ENCODE assay signal across 11 cellular contexts in the genomic region with DNA sequence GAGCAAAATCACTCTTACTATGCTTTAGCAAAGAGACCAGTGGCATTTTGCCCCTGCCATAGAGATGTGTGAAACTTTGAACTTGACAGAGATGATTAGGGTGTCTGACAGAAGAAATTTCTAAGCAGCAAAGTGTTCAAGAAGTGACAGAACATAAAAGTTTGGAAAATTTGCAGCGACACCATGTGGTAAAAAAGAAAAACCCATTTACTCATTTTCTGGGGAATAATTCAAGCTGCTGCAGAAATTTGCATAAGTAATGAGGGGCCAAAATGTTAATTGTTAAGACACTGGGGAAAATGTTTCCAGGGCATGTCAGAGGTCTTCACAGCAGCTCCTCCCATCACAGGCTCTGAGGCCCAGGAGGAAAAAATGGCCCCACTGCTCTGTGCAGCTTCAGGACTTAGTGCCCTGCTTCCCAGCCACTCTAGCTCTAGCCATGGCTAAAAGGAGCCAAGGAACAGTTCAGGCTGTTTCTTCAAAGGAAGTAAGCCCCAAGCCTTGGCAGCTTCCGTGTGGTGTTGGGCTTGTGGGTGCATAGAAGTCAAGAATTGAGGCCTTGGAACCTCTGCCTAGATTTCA. TPM values are rescaled to one million over a fixed set of nuclear protein-coding genes. Genes with fewer than 3 reads are reported as not detected.
A peak's percentile ranks its signal among the peaks of the same experiment; 100 is the strongest.
DNase-seq lines count a peak whose midpoint lies in the region; ATAC-seq and TF ChIP-seq lines count a peak whose summit lies in the region.
"Had no signal": no experiment of that assay in that cellular context is flagged by ENCODE, and none has a peak within 500 bp of the region (broad histone marks: within the 10 kb centered on the region; RNA-seq: fewer than 3 reads in every experiment).

No MANE protein-coding gene starts in this region.

- TF ChIP-seq CTCF in SK-N-SH (IDR thresholded peaks at IDR 0.05) (peak; percentile 33), OCI-LY7 (conservative IDR thresholded peaks at IDR 0.05; ENCODE audit: low read length) (peak; percentile 69), esophagus muscularis mucosa (IDR thresholded peaks at IDR 0.05) (peak in 2 of 3 experiments; percentile 3 to 43), testis (IDR thresholded peaks at IDR 0.05) (peak in 2 of 3 experiments; percentile 28 to 29)

- ATAC-seq in SK-N-SH treated with all-trans-retinoic acid at 6 μM for 48 hours (no peak), GM18517 (IDR thresholded peaks at IDR 0.05; ENCODE audit: unreplicated experiment) (no peak)
- ATAC-seq: activated CD4-positive, alpha-beta T cell treated with anti-CD3 and anti-CD28 coated beads for 36 hours had no signal

- H3K27me3 ChIP-seq in SK-N-SH (ENCODE audit: insufficient read depth) = no peaks in the 10 kb centered on the region
- H3K27me3 ChIP-seq in esophagus muscularis mucosa = no peaks in the 10 kb centered on the region
- H3K27me3 ChIP-seq in testis = no peaks in the 10 kb centered on the region

- H3K27ac ChIP-seq in SK-N-SH (ENCODE audit: low read depth in 2 of 2, low read length in 1 of 2) (no peak overlapping the region), OCI-LY7 (ENCODE audit: low read depth, low read length, poor library complexity, severe bottlenecking) (no peak overlapping the region), esophagus muscularis mucosa (replicated peaks in 1 of 4) (no peak overlapping the region), testis (no peak overlapping the region)

- DNase-seq in SK-N-SH = no peak
- DNase-seq in OCI-LY7 (ENCODE audit: low spot score) = peak; percentile 22
- DNase-seq in esophagus muscularis mucosa (ENCODE audit: extremely low spot score) = no peak
- DNase-seq in testis = no peak
- no peak for DNase-seq in superior temporal gyrus (ENCODE audit: extremely low spot score)
- no peak for DNase-seq in activated CD4-positive, alpha-beta memory T cell treated with anti-CD3 and anti-CD28 coated beads, Interleukin-2, amount 10 ng/mL, durations not matched to agents 7 days and 5 days
- DNase-seq: activated CD4-positive, alpha-beta T cell treated with anti-CD3 and anti-CD28 coated beads for 36 hours; NCI-H226; stimulated activated CD4-positive, alpha-beta T cell treated with anti-CD3 and anti-CD28 coated beads, Interleukin-15, amount 100 ng/mL, for 24 hours had no signal

- H3K9me3 ChIP-seq in SK-N-SH (no peaks in the 10 kb centered on the region), OCI-LY7 (ENCODE audit: low read length) (no peaks in the 10 kb centered on the region), esophagus muscularis mucosa (no peaks in the 10 kb centered on the region), testis (no peaks in the 10 kb centered on the region)

- no peak overlapping the region for H3K9ac ChIP-seq in SK-N-SH

- POLR2A ChIA-PET in SK-N-SH (lab: Yijun Ruan, JAX) (no interaction called here), OCI-LY7 (lab: Charles Lee) (interaction anchor here (1.5 kb wide), 1 partner anchor 10 kb away, joined by 3 read pairs; no protein-coding TSS in a partner anchor)
- POLR2A ChIA-PET in activated CD4-positive, alpha-beta memory T cell treated with anti-CD3 and anti-CD28 coated beads, Interleukin-2, amount 10 ng/mL, durations not matched to agents 7 days and 5 days (lab: Charles Lee) = no interaction called here

- CTCF ChIA-PET in SK-N-SH (lab: Yijun Ruan, JAX) = interaction anchor here (0.6 to 1.0 kb wide), 3 partner anchors 32 to 665 kb away, joined by 3 read pairs; no protein-coding TSS in a partner anchor
- CTCF ChIA-PET in OCI-LY7 (lab: Charles Lee; ENCODE audit: unreplicated experiment) = no interaction called here
- CTCF ChIA-PET in activated CD4-positive, alpha-beta memory T cell treated with anti-CD3 and anti-CD28 coated beads, Interleukin-2, amount 10 ng/mL, durations not matched to agents 7 days and 5 days (lab: Charles Lee) = interaction anchor here (0.8 kb wide), 1 partner anchor 60 kb away, joined by 4 read pairs; the partner anchor contains the start of gene SCAMP1

- TF ChIP-seq RAD21 in SK-N-SH (IDR thresholded peaks at IDR 0.05; ENCODE audit: low read length) = no peak

- H3K4me1 ChIP-seq in SK-N-SH (ENCODE audit: control insufficient read depth in 1 of 2, insufficient read depth in 2 of 2, low read depth in 1 of 2, low read length in 1 of 2) (peaks cover 0 to 3% of the 10 kb centered on the region in 2 experiments; a peak in 1 of 4 replicates), OCI-LY7 (ENCODE audit: insufficient read depth, low read length, poor library complexity, severe bottlenecking) (peaks cover 4% of the 10 kb centered on the region), esophagus muscularis mucosa (peaks cover 3 to 5% (median 4%) of the 10 kb centered on the region in 4 donors), testis (peaks cover 4% of the 10 kb centered on the region)

- no peak overlapping the region for H2AFZ ChIP-seq in SK-N-SH (ENCODE audit: low read depth)
- no peak overlapping the region for H2AFZ ChIP-seq in OCI-LY7 (ENCODE audit: low read length)

- TF ChIP-seq EP300 in SK-N-SH (IDR thresholded peaks at IDR 0.05; ENCODE audit: borderline replicate concordance in 1 of 2, low read depth in 1 of 2, low read length in 1 of 2) (no peak), esophagus muscularis mucosa (IDR thresholded peaks at IDR 0.05) (no peak)

- WGBS in SK-N-SH (ENCODE audit: low lambda C conversion rate) = 68% methylated on average over 1 of the region's 2 CpGs
- WGBS in esophagus muscularis mucosa = 55% methylated on average over 1 of the region's 2 CpGs
- 52 to 57% methylated on average over 2 of the region's 2 CpGs for WGBS in testis, 2 donors

- H3K79me2 ChIP-seq in SK-N-SH (ENCODE audit: insufficient read depth) (no peaks in the 10 kb centered on the region), OCI-LY7 (ENCODE audit: insufficient read depth, low read depth, low read length) (no peaks in the 10 kb centered on the region)

- peaks cover 16% of the 10 kb centered on the region for H3K27me3 Mint-ChIP-seq in activated CD4-positive, alpha-beta memory T cell treated with anti-CD3 and anti-CD28 coated beads, Interleukin-2, amount 10 ng/mL, durations not matched to agents 7 days and 5 days

- H3K4me3 Mint-ChIP-seq in activated CD4-positive, alpha-beta memory T cell treated with anti-CD3 and anti-CD28 coated beads, Interleukin-2, amount 10 ng/mL, durations not matched to agents 7 days and 5 days = no peak overlapping the region
- H3K4me3 Mint-ChIP-seq: activated CD4-positive, alpha-beta T cell treated with anti-CD3 and anti-CD28 coated beads for 36 hours had no signal

- TF ChIP-seq POLR2A in esophagus muscularis mucosa (IDR thresholded peaks at IDR 0.05; ENCODE audit: low read depth) = no peak
- TF ChIP-seq POLR2A in testis (IDR thresholded peaks at IDR 0.05) = no peak

- no peak overlapping the region for H3K27ac Mint-ChIP-seq in activated CD4-positive, alpha-beta memory T cell treated with anti-CD3 and anti-CD28 coated beads, Interleukin-2, amount 10 ng/mL, durations not matched to agents 7 days and 5 days
- H3K27ac Mint-ChIP-seq: activated CD4-positive, alpha-beta T cell treated with anti-CD3 and anti-CD28 coated beads for 36 hours had no signal

- H3K9me2 ChIP-seq in SK-N-SH (no peaks in the 10 kb centered on the region), OCI-LY7 (ENCODE audit: insufficient read depth, low read length) (no peaks in the 10 kb centered on the region)

- H4K20me1 ChIP-seq in SK-N-SH (ENCODE audit: insufficient read depth) (no peaks in the 10 kb centered on the region), OCI-LY7 (ENCODE audit: insufficient read depth, low read length) (no peaks in the 10 kb centered on the region)

- H3K4me2 ChIP-seq in SK-N-SH = no peak overlapping the region
- no peak overlapping the region for H3K4me2 ChIP-seq in OCI-LY7 (ENCODE audit: low read length)

- no TSS peak for BruUV-seq in OCI-LY7 (replicated peaks; lab: Mats Ljungman, UMichigan)

- intact Hi-C loops in OCI-LY7 (cut with micrococcal nuclease; ENCODE audit: unreplicated experiment) (no loop called here), esophagus muscularis mucosa (cut with DNase I) (no loop called here), testis (cut with DNase I; ENCODE audit: low total_unique reads) (no loop called here)

- H3K9me3 Mint-ChIP-seq in activated CD4-positive, alpha-beta memory T cell treated with anti-CD3 and anti-CD28 coated beads, Interleukin-2, amount 10 ng/mL, durations not matched to agents 7 days and 5 days = no peaks in the 10 kb centered on the region

- H3K4me3 ChIP-seq in SK-N-SH (ENCODE audit: low read depth in 2 of 2, low read length in 1 of 2) = no peak overlapping the region
- H3K4me3 ChIP-seq in OCI-LY7 (ENCODE audit: low read depth, low read length, poor library complexity, severe bottlenecking) = no peak overlapping the region
- no peak overlapping the region for H3K4me3 ChIP-seq in esophagus muscularis mucosa
- H3K4me3 ChIP-seq in testis = no peak overlapping the region

- H3K36me3 ChIP-seq in SK-N-SH (replicated peaks in 1 of 2; ENCODE audit: control insufficient read depth in 1 of 2, insufficient read depth in 2 of 2, low read length in 1 of 2) = no peaks in the 10 kb centered on the region
- no peaks in the 10 kb centered on the region for H3K36me3 ChIP-seq in OCI-LY7 (ENCODE audit: insufficient read depth, low read length)
- no peaks in the 10 kb centered on the region for H3K36me3 ChIP-seq in esophagus muscularis mucosa
- no peaks in the 10 kb centered on the region for H3K36me3 ChIP-seq in testis (ENCODE audit: low read depth, missing control alignments)

- no peaks in the 10 kb centered on the region for H3K36me3 Mint-ChIP-seq in activated CD4-positive, alpha-beta memory T cell treated with anti-CD3 and anti-CD28 coated beads, Interleukin-2, amount 10 ng/mL, durations not matched to agents 7 days and 5 days (ENCODE audit: low read depth)

- H3K4me1 Mint-ChIP-seq in activated CD4-positive, alpha-beta memory T cell treated with anti-CD3 and anti-CD28 coated beads, Interleukin-2, amount 10 ng/mL, durations not matched to agents 7 days and 5 days = peaks cover 4% of the 10 kb centered on the region

- H3F3A ChIP-seq in SK-N-SH (replicated peaks; ENCODE audit: insufficient read depth) = peaks cover 8% of the 10 kb centered on the region

RNA-seq across cellular contexts. Expression of gene AP3B1, which starts 6.1 kb away (rescaled TPM):
- polyA plus RNA-seq in SK-N-SH (2012; rRNA removed) = 18.0 and 27.3 TPM in 2 replicates
- polyA plus RNA-seq in SK-N-SH (2012; cell fraction: cytosol; rRNA removed) = 25.1 and 30.1 TPM in 2 replicates
- polyA plus RNA-seq in SK-N-SH (2012; cell fraction: nucleus; rRNA removed) = 10.2 and 27.8 TPM in 2 replicates
- total RNA-seq in OCI-LY7 (2014; rRNA removed; shearing (Covaris generic)) = 25.7 and 32.5 TPM in 2 replicates
- 39.5 and 42.6 TPM in 2 replicates for total RNA-seq in OCI-LY7 (2022)
- total RNA-seq in esophagus muscularis mucosa = 10 to 100 TPM; 31.2 to 42.1 (median 36.2) TPM
- 10 to 100 TPM; 74.0 to 77.3 TPM for total RNA-seq in testis
- polyA plus RNA-seq in testis (ENCODE audit: insufficient read depth, low read depth, low replicate concordance) = 32.0 TPM
- total RNA-seq in activated CD4-positive, alpha-beta memory T cell treated with anti-CD3 and anti-CD28 coated beads, Interleukin-2, amount 10 ng/mL, durations not matched to agents 7 days and 5 days = 10 to 100 TPM; 40.3 to 42.7 TPM

RNA-seq across cellular contexts. Expression of gene SCAMP1, which starts 59.9 kb away (rescaled TPM):
- polyA plus RNA-seq in SK-N-SH (2012; rRNA removed) (11.5 and 18.2 TPM in 2 replicates), testis (ENCODE audit: insufficient read depth, low read depth, low replicate concordance) (22.5 TPM)
- polyA plus RNA-seq in SK-N-SH (2012; cell fraction: cytosol; rRNA removed) = 17.2 and 20.0 TPM in 2 replicates
- 4.5 and 9.9 TPM in 2 replicates for polyA plus RNA-seq in SK-N-SH (2012; cell fraction: nucleus; rRNA removed)
- 16.7 and 18.0 TPM in 2 replicates for total RNA-seq in OCI-LY7 (2014; rRNA removed; shearing (Covaris generic))
- total RNA-seq in OCI-LY7 (2022) (38.6 and 41.1 TPM in 2 replicates), esophagus muscularis mucosa (10 to 100 TPM; 24.7 to 36.8 (median 30.8) TPM), testis (10 to 100 TPM; 28.3 to 35.9 TPM)
- total RNA-seq in activated CD4-positive, alpha-beta memory T cell treated with anti-CD3 and anti-CD28 coated beads, Interleukin-2, amount 10 ng/mL, durations not matched to agents 7 days and 5 days = 10 to 100 TPM; 22.0 to 22.3 TPM
